1 cellular context compared by ENCODE assay signal in genomic region chr6:34888441-34888820, GRCh38.
TF ChIP-seq lines count a peak whose summit lies in the region.

No MANE protein-coding gene starts in this region.

TF ChIP-seq in GM12878, 131 proteins besides CTCF, POLR2A, EP300 and RAD21 (continued from another document):
- TF ChIP-seq SKIL (IDR thresholded peaks at IDR 0.05; ENCODE audit: low read depth, poor library complexity, severe bottlenecking) (no peak), TCF12 (IDR thresholded peaks at IDR 0.05; ENCODE audit: low read depth, low read length) (no peak), PAX5 (IDR thresholded peaks at IDR 0.05; ENCODE audit: borderline replicate concordance, low read depth, low read length) (no peak), RCOR1 (conservative IDR thresholded peaks at IDR 0.05; ENCODE audit: low read depth, low read length) (no peak), ZSCAN29 (IDR thresholded peaks at IDR 0.05) (no peak), POU2F2 (IDR thresholded peaks at IDR 0.05; ENCODE audit: borderline replicate concordance, low read depth, low read length) (no peak), CBX3 (IDR thresholded peaks at IDR 0.05; ENCODE audit: borderline replicate concordance, low read depth) (no peak), MTA3 (IDR thresholded peaks at IDR 0.05; ENCODE audit: borderline replicate concordance, low read length) (no peak), SIN3A (IDR thresholded peaks at IDR 0.05; ENCODE audit: low read depth, low read length) (no peak)
